ENCODE assay signal across 19 cellular contexts in the genomic region with DNA sequence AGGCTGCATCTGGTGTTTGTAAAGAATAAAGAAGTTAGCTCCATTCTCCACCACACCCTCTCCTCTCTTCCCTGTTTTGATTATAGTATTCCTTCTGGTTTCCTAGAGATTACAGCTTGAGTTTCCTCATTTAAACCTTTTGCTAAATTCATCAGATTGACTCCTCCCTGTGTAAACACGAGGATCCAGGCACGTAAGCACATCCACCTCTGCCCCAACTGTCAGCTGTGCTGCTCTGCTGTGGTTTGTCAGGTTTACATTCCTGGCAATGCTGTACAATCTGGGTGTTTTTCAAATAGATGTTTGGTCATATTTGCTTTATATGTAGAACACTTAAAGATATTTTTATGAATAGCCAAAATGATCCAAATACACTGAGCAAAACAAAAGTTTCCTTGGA.
DNase-seq lines count a peak whose midpoint lies in the region; ATAC-seq, FAIRE-seq and TF ChIP-seq lines count a peak whose summit lies in the region.
"Had no signal": no experiment of that assay in that cellular context is flagged by ENCODE, and none has a peak within 500 bp of the region (broad histone marks: within the 10 kb centered on the region; RNA-seq: fewer than 3 reads in every experiment).

No MANE protein-coding gene starts in this region.

- TF ChIP-seq CTCF in IMR-90 (conservative IDR thresholded peaks at IDR 0.05; ENCODE audit: low read depth, low read length) (no peak), epithelial cell of esophagus (IDR thresholded peaks at IDR 0.05; ENCODE audit: insufficient read depth, low read depth, low read length, missing control alignments) (no peak)

- peak overlapping the region; percentile 78; the same call in 1 of the 2 replicates for H3K18ac ChIP-seq in IMR-90 (ENCODE audit: low read depth, low read length)

- no peaks in the 10 kb centered on the region for H3K9me3 ChIP-seq in IMR-90 (ENCODE audit: control insufficient read depth, insufficient read depth, low read length)
- H3K9me3 ChIP-seq: lower lobe of right lung, SJCRH30, spleen, thyroid gland had no signal

- in situ Hi-C loops in IMR-90 (cut with MboI; ENCODE audit: low sequenced_read_pairs), result no loop called here

- dilution Hi-C loops in IMR-90 (cut with HindIII; ENCODE audit: low sequenced_read_pairs, unreplicated experiment), result no loop called here

- peak overlapping the region; percentile 47; the same call in 1 of the 2 replicates for H4K5ac ChIP-seq in IMR-90 (ENCODE audit: low read depth, low read length)

- H3K4me3 ChIP-seq in IMR-90 (ENCODE audit: insufficient read depth, low read depth, low read length), result peak overlapping the region; percentile 14; the same call in 1 of the 2 replicates
- H3K4me3 ChIP-seq in epithelial cell of esophagus (ENCODE audit: low read length), result no peak overlapping the region
- no peak overlapping the region for H3K4me3 ChIP-seq in rectal smooth muscle tissue (ENCODE audit: low read length)
- H3K4me3 ChIP-seq: K562, lower lobe of right lung, SJCRH30, spleen, thyroid gland had no signal

- peak overlapping the region; percentile 92 for H2BK120ac ChIP-seq in IMR-90 (ENCODE audit: low read depth, low read length)

- H4K20me1 ChIP-seq in IMR-90 (ENCODE audit: insufficient read depth, low read length), result no peaks in the 10 kb centered on the region

- H2BK20ac ChIP-seq in IMR-90 (ENCODE audit: low read depth, low read length), result peak overlapping the region; percentile 85; the same call in 1 of the 2 replicates

- peak overlapping the region; percentile 91; the same call in 2 of the 3 replicates for H2BK15ac ChIP-seq in IMR-90 (ENCODE audit: low read depth, low read length)

- DNase-seq in IMR-90 (peak; percentile 96), NCI-H748 treated with DMSO at 0.1 percent for 48 hours (lab: John Stamatoyannopoulos, UW) (peak; percentile 68), epithelial cell of esophagus (ENCODE audit: low read depth) (peak; percentile 66), GM19239 (ENCODE audit: insufficient read length, low spot score) (no peak)
- DNase-seq: activated CD4-positive, CD25-positive, alpha-beta regulatory T cell treated with anti-CD3 and anti-CD28 coated beads, Interleukin-2, amount 50 U/mL, for 72 hours; activated CD8-positive, alpha-beta memory T cell treated with anti-CD3 and anti-CD28 coated beads, Interleukin-2, amount 50 U/mL, for 4 hours; anterior cingulate cortex; lower lobe of right lung; natural killer cell; spleen; thyroid gland had no signal

- peak overlapping the region in 1 of 2 experiments; percentile 69; a peak in 2 of 4 replicates for H4K8ac ChIP-seq in IMR-90 (ENCODE audit: low read depth in 2 of 2, low read length in 2 of 2)

- peaks cover 3 to 6% of the 10 kb centered on the region in 2 experiments; a peak in 1 of 4 replicates for H3K79me1 ChIP-seq in IMR-90 (ENCODE audit: low read depth in 1 of 2, low read length in 2 of 2)

- H3K27ac ChIP-seq in IMR-90 (ENCODE audit: insufficient read depth, low read length) (peak overlapping the region; percentile 76; the same call in 1 of the 2 replicates), rectal smooth muscle tissue (ENCODE audit: low read depth, low read length) (peak overlapping the region; percentile 21)
- H3K27ac ChIP-seq: epithelial cell of prostate, lower lobe of right lung, SJCRH30, spleen had no signal

- H4K91ac ChIP-seq in IMR-90 (ENCODE audit: insufficient read depth, low read depth, low read length), result peak overlapping the region; percentile 79; the same call in 1 of the 2 replicates

- H2BK5ac ChIP-seq in IMR-90 (ENCODE audit: low read depth, low read length, poor library complexity, severe bottlenecking), result peak overlapping the region; percentile 75

- FAIRE-seq in GM19239 (lab: Jason Lieb, UNC), result no peak
- FAIRE-seq: H54, K562 had no signal

- peak overlapping the region; percentile 82 for H3K14ac ChIP-seq in IMR-90 (replicated peaks; ENCODE audit: low read depth, low read length)

- peaks cover 6% of the 10 kb centered on the region; the same call in 1 of the 2 replicates for H3K4me1 ChIP-seq in IMR-90 (ENCODE audit: control insufficient read depth, insufficient read depth, low read length)
- H3K4me1 ChIP-seq in rectal smooth muscle tissue (ENCODE audit: control insufficient read depth, insufficient read depth, low read length), result peaks cover 11% of the 10 kb centered on the region
- H3K4me1 ChIP-seq: lower lobe of right lung, SJCRH30, spleen had no signal

- 0 out of 2 replicates have a peak overlapping the region, but pooled peaks have one; percentile 81 for H2AK5ac ChIP-seq in IMR-90 (ENCODE audit: low read depth, low read length)

- H3K9ac ChIP-seq in IMR-90 (ENCODE audit: low read depth, low read length), result peak overlapping the region; percentile 37
- H3K9ac ChIP-seq in rectal smooth muscle tissue (ENCODE audit: low read length), result no peak overlapping the region

- CTCF ChIA-PET in IMR-90 (lab: Yijun Ruan, JAX), result interaction anchor here (0.5 kb wide), 1 partner anchor 60 kb away, joined by 4 read pairs; no protein-coding TSS in a partner anchor

- ATAC-seq in IMR-90 (ENCODE audit: low read depth) (peak; percentile 97), GM19351 (IDR thresholded peaks at IDR 0.05; ENCODE audit: unreplicated experiment) (no peak), GM18505 (IDR thresholded peaks at IDR 0.05; ENCODE audit: unreplicated experiment) (no peak), GM21717 (IDR thresholded peaks at IDR 0.05; ENCODE audit: unreplicated experiment) (no peak)
- ATAC-seq: K562, lower lobe of right lung had no signal

- peak overlapping the region; percentile 80 for H3K4me2 ChIP-seq in IMR-90 (ENCODE audit: low read depth, low read length)

- H3K4ac ChIP-seq in IMR-90 (ENCODE audit: low read depth, low read length), result peak overlapping the region; percentile 87; the same call in 1 of the 2 replicates

- peak overlapping the region; percentile 67 for H2AFZ ChIP-seq in IMR-90 (replicated peaks; ENCODE audit: low read length, poor library complexity)

- BruUV-seq in IMR-90 (replicated peaks; lab: Mats Ljungman, UMichigan), result no TSS peak

- peak overlapping the region; percentile 44; the same call in 1 of the 2 replicates for H3K23ac ChIP-seq in IMR-90 (ENCODE audit: low read depth, low read length)

- H3K9me1 ChIP-seq in IMR-90 (ENCODE audit: insufficient read depth, low read length), result peaks cover 5% of the 10 kb centered on the region; the same call in 1 of the 2 replicates

- POLR2A ChIA-PET in IMR-90 (lab: Charles Lee; ENCODE audit: unreplicated experiment), result no interaction called here

- H2AK9ac ChIP-seq in IMR-90 (replicated peaks; ENCODE audit: low read depth, low read length, poor library complexity), result peak overlapping the region; percentile 47

- WGBS in IMR-90 (ENCODE audit: extremely low coverage in 2 of 2, insufficient read length in 1 of 2), 2 experiments, result no CpG with 5 or more reads among the region's 2 CpGs

- H3K27me3 ChIP-seq in IMR-90 (ENCODE audit: control insufficient read depth, insufficient read depth, low read length) (no peaks in the 10 kb centered on the region), rectal smooth muscle tissue (ENCODE audit: control insufficient read depth, insufficient read depth, low read length) (no peaks in the 10 kb centered on the region)
- H3K27me3 ChIP-seq: SJCRH30, spleen, thyroid gland had no signal

- TF ChIP-seq RAD21 in IMR-90 (IDR thresholded peaks at IDR 0.05; ENCODE audit: low read length), result no peak

- H3K56ac ChIP-seq in IMR-90 (ENCODE audit: extremely low read depth, insufficient read depth, low read length), result no peak overlapping the region

- intact Hi-C loops in IMR-90 (cut with micrococcal nuclease), result no loop called here

- no peaks in the 10 kb centered on the region; the same call in 1 of the 2 replicates for H3K36me3 ChIP-seq in IMR-90 (ENCODE audit: control insufficient read depth, insufficient read depth, low read length)
- H3K36me3 ChIP-seq in rectal smooth muscle tissue (ENCODE audit: control insufficient read depth, insufficient read depth, low read length), result no peaks in the 10 kb centered on the region
- H3K36me3 ChIP-seq: lower lobe of right lung, SJCRH30, thyroid gland had no signal

- no peak for TF ChIP-seq POLR2A in IMR-90 (IDR thresholded peaks at IDR 0.05; ENCODE audit: low read depth, low read length)
- no peak for TF ChIP-seq POLR2A in GM18505 (IDR thresholded peaks at IDR 0.05; ENCODE audit: borderline replicate concordance, extremely low read depth, insufficient read depth, insufficient read length)

TF ChIP-seq in IMR-90, 13 proteins besides CTCF, POLR2A, EP300 and RAD21:
- no peak; the same call in 1 of the 2 replicates for TF ChIP-seq USF2 (IDR thresholded peaks at IDR 0.05; ENCODE audit: low read depth, low read length)
- TF ChIP-seq, protein P1, sequence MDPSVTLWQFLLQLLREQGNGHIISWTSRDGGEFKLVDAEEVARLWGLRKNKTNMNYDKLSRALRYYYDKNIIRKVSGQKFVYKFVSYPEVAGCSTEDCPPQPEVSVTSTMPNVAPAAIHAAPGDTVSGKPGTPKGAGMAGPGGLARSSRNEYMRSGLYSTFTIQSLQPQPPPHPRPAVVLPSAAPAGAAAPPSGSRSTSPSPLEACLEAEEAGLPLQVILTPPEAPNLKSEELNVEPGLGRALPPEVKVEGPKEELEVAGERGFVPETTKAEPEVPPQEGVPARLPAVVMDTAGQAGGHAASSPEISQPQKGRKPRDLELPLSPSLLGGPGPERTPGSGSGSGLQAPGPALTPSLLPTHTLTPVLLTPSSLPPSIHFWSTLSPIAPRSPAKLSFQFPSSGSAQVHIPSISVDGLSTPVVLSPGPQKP (IDR thresholded peaks at IDR 0.05; ENCODE audit: borderline replicate concordance, low read depth, low read length), result no peak
- no peak for TF ChIP-seq MAZ (IDR thresholded peaks at IDR 0.05; ENCODE audit: borderline replicate concordance, low read depth, low read length)
- TF ChIP-seq RFX5 (IDR thresholded peaks at IDR 0.05; ENCODE audit: low read depth, low read length), result no peak
- TF ChIP-seq SMC3 (IDR thresholded peaks at IDR 0.05; ENCODE audit: low read depth, low read length), result no peak
- peak; percentile 51 for TF ChIP-seq RCOR1 (IDR thresholded peaks at IDR 0.05; ENCODE audit: insufficient replicate concordance, low read length)
TF ChIP-seq in IMR-90: peak in this region for 1.
